Comparison of ENCODE assay signal across 8 cellular contexts in the genomic region with DNA sequence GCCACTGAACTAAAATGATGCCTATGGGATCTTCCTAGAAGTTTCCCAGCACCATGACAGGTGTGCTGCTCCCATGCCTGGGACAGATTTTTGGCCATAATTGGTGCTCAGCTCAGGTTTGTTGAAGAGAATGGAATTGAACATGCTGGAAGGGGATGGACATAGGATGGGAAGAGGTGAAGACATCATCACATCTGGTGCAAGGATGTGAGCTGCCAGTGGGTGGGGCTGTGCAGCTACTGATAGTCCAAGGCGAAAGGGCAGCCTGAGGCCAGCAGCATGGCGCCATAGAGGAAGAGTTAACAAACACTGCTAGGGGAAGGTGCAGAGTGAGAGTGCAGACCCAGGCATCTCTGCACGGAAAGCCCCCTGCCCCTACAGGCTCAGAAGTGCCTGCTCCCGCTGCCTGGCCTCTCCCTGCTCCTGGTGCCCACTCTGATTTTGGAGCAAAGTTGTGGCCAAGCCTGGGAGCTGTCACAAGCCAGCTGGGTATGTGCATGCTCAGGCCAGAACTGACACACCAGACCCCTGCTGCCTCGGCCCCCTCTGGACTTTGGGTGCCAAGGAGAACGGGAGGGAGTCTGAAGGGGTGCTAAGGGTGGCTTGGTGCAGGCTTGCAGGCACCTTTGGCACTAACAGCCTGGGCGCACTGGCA.
A peak's percentile ranks its signal among the peaks of the same experiment; 100 is the strongest.
DNase-seq lines count a peak whose midpoint lies in the region; ATAC-seq and TF ChIP-seq lines count a peak whose summit lies in the region.

No MANE protein-coding gene starts in this region.

- intact Hi-C loops in tibial artery (cut with DNase I; ENCODE audit: low total_unique reads), result loop anchor here (5.0 kb wide), 1 partner anchor 217 kb away; no protein-coding TSS in a partner anchor

- no peaks in the 10 kb centered on the region for H3K9me3 ChIP-seq in tibial artery

- peak; percentile 16 to 39 for TF ChIP-seq CTCF in tibial artery (IDR thresholded peaks at IDR 0.05)

- H3K4me1 ChIP-seq in tibial artery, result peaks cover 0 to 35% (median 18%) of the 10 kb centered on the region in 4 donors

- DNase-seq in COLO668 (lab: John Stamatoyannopoulos, UW; ENCODE audit: unreplicated experiment), result peak; percentile 84
- DNase-seq in GOT3 (lab: John Stamatoyannopoulos, UW), result peak; percentile 1
- DNase-seq in NCI-H226, result peak; percentile 39
- peak; percentile 68 for DNase-seq in amniotic epithelial cell (ENCODE audit: low read depth)
- DNase-seq in iPS-NIHi7 (ENCODE audit: extremely low spot score), result peak; percentile 94
- DNase-seq in tibial artery, result peak in 1 of 2 donors; percentile 76

- ATAC-seq in GM19023 (IDR thresholded peaks at IDR 0.05; ENCODE audit: unreplicated experiment), result no peak
- ATAC-seq in HG03460 (IDR thresholded peaks at IDR 0.05; ENCODE audit: unreplicated experiment), result no peak

- H3K27ac ChIP-seq in tibial artery, result no peak overlapping the region

- no peaks in the 10 kb centered on the region for H3K27me3 ChIP-seq in tibial artery

- H3K4me3 ChIP-seq in tibial artery, result no peak overlapping the region

- H3K36me3 ChIP-seq in tibial artery, result no peaks in the 10 kb centered on the region
